23 cellular contexts compared by ENCODE assay signal in the genomic region with DNA sequence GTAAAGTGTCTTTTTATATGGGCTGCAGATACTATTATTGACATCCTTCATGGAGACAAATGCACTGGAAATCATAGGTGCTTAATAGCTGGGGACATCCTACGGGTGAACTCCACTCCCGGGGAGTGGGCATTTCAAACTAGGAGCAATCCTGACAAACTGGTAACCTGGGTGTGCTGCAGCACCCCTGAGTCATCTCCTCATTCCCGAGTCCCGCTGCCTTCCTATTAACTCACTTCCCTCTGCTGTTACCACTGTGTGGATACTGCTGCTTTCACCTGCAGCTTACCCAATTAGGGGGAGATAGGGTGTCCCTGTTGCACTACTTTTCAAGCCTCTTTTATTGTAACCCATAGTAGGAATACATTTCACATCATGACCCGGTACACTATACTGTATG.
"Had no signal": no experiment of that assay in that cellular context is flagged by ENCODE, and none has a peak within 500 bp of the region (broad histone marks: within the 10 kb centered on the region; RNA-seq: fewer than 3 reads in every experiment).

No MANE protein-coding gene starts in this region.

- H3K9me3 ChIP-seq: adrenal gland, ascending aorta, lower lobe of right lung, sigmoid colon, testis, vagina had no signal

- H3K4me1 Mint-ChIP-seq: endodermal cell; naive thymus-derived CD8-positive, alpha-beta T cell; neural progenitor cell; stimulated activated naive B cell treated with anti-CD40 and anti-IgM and Interleukin-4, amounts not matched to agents 10 μg/mL and 1 μg/mL and 100 μg/mL, for 72 hours had no signal

- H3K27me3 Mint-ChIP-seq: type B pancreatic cell had no signal

- H3K27ac ChIP-seq: ascending aorta, brain microvascular endothelial cell, coronary artery, epithelial cell of prostate, lower lobe of right lung, neural progenitor cell, sigmoid colon, testis, vagina had no signal

- H3K9ac ChIP-seq: neural progenitor cell had no signal

- H3K4me2 ChIP-seq: neural progenitor cell had no signal

- H3K4me3 ChIP-seq: adrenal gland, ascending aorta, coronary artery, lower lobe of right lung, neural progenitor cell, sigmoid colon, testis, vagina had no signal

- H3K27me3 ChIP-seq: adrenal gland, ascending aorta, brain microvascular endothelial cell, neural progenitor cell, sigmoid colon, testis, vagina had no signal

- H3K36me3 Mint-ChIP-seq: activated naive CD8-positive, alpha-beta T cell; naive thymus-derived CD8-positive, alpha-beta T cell; neural progenitor cell; stimulated activated naive B cell treated with anti-CD40 and anti-IgM and Interleukin-4, amounts not matched to agents 10 μg/mL and 1 μg/mL and 100 μg/mL, for 72 hours; type B pancreatic cell had no signal

- ATAC-seq: left lobe of liver; lower lobe of right lung; naive thymus-derived CD8-positive, alpha-beta T cell; stimulated activated naive B cell treated with anti-CD40 and anti-IgM and Interleukin-4, amounts not matched to agents 10 μg/mL and 1 μg/mL and 100 μg/mL, for 72 hours had no signal

- H3K36me3 ChIP-seq: adrenal gland, ascending aorta, brain microvascular endothelial cell, lower lobe of right lung, neural progenitor cell, sigmoid colon, vagina had no signal

- H3K27ac Mint-ChIP-seq: activated naive CD8-positive, alpha-beta T cell; endodermal cell; naive thymus-derived CD8-positive, alpha-beta T cell; neural progenitor cell; stimulated activated naive B cell treated with anti-CD40 and anti-IgM and Interleukin-4, amounts not matched to agents 10 μg/mL and 1 μg/mL and 100 μg/mL, for 72 hours; type B pancreatic cell had no signal

- H3K4me1 ChIP-seq: ascending aorta, lower lobe of right lung, neural progenitor cell, sigmoid colon, testis, vagina had no signal

- DNase-seq: activated CD4-positive, alpha-beta T cell treated with anti-CD3 and anti-CD28 coated beads for 1 hour; activated CD4-positive, alpha-beta T cell treated with anti-CD3 and anti-CD28 coated beads, Interleukin-2, amount 50 U/mL, for 1 hour; activated gamma-delta T cell treated with Interleukin-2 at 50 U/mL for 16 hours; activated T-cell treated with anti-CD3 and anti-CD28 coated beads, Interleukin-2, amount 50 U/mL, for 1 hour; adrenal gland; brain microvascular endothelial cell; endodermal cell; lower lobe of right lung; naive thymus-derived CD8-positive, alpha-beta T cell; retina; sigmoid colon; stimulated activated CD4-positive, alpha-beta T cell treated with anti-CD3 and anti-CD28 coated beads, Interleukin-2, amount 100 ng/mL, for 48 hours; stimulated activated CD8-positive, alpha-beta memory T cell treated with anti-CD3 and anti-CD28 coated beads, Interleukin-4, amount 100 ng/mL, for 48 hours; stimulated activated naive B cell treated with anti-CD40 and anti-IgM and Interleukin-4, amounts not matched to agents 10 μg/mL and 1 μg/mL and 100 μg/mL, for 72 hours; testis had no signal

- H2AFZ ChIP-seq: neural progenitor cell had no signal

- H3K9me3 Mint-ChIP-seq: neural progenitor cell, type B pancreatic cell had no signal

- H3K4me3 Mint-ChIP-seq: activated naive CD8-positive, alpha-beta T cell; endodermal cell; naive thymus-derived CD8-positive, alpha-beta T cell; neural progenitor cell; stimulated activated naive B cell treated with anti-CD40 and anti-IgM and Interleukin-4, amounts not matched to agents 10 μg/mL and 1 μg/mL and 100 μg/mL, for 72 hours; type B pancreatic cell had no signal
